19 cellular contexts compared by ENCODE assay signal in the genomic region with DNA sequence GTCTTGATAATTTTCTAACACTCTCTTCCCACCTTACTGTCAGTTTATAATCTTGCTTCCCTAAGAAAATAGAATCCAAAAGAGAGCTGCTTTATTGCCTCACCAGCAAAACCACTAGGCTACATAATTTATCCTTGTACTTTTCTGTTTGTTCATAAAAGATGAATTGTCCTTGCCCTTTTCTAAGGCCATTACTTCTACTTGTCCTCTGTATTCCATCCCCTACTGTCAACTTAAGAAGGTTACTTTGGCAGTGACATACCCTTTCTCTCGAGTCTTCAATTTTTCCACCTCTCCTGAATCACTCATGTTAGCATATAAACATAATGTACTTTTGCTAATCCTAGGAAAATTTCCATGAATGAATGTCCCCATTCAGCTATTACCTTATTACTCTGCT.
"Had no signal": no experiment of that assay in that cellular context is flagged by ENCODE, and none has a peak within 500 bp of the region (broad histone marks: within the 10 kb centered on the region; RNA-seq: fewer than 3 reads in every experiment).

No MANE protein-coding gene starts in this region.

- H3K4me1 Mint-ChIP-seq: nephron had no signal

- ATAC-seq: activated CD8-positive, alpha-beta memory T cell treated with anti-CD3 and anti-CD28 coated beads, Interleukin-2, amount 10 ng/mL, durations not matched to agents 7 days and 5 days; esophagus mucosa; gastrocnemius medialis; heart right ventricle; mucosa of descending colon; stimulated activated memory B cell treated with anti-CD40 and anti-IgM and Interleukin-4, amounts not matched to agents 10 μg/mL and 1 μg/mL and 100 μg/mL, for 72 hours had no signal

- H3K27ac Mint-ChIP-seq: activated CD8-positive, alpha-beta memory T cell treated with anti-CD3 and anti-CD28 coated beads, Interleukin-2, amount 10 ng/mL, durations not matched to agents 7 days and 5 days; activated naive CD4-positive, alpha-beta T cell treated with anti-CD3 and anti-CD28 coated beads, Interleukin-2, amount 10 ng/mL, durations not matched to agents 7 days and 5 days; dendritic cell treated with granulocyte-macrophage colony-stimulating factor and Interleukin-4, amounts not matched to agents 40 ng/mL and 50 ng/mL, for 4 days; nephron; stimulated activated memory B cell treated with anti-CD40 and anti-IgM and Interleukin-4, amounts not matched to agents 10 μg/mL and 1 μg/mL and 100 μg/mL, for 72 hours; T-helper 1 cell treated with Interleukin-12 subunit alpha and Interleukin-12 subunit beta and Interleukin-4 antibody, amounts not matched to agents 30 μg/mL and 1 μg/mL, for 36 hours had no signal

- DNase-seq: activated CD4-positive, alpha-beta T cell treated with anti-CD3 and anti-CD28 coated beads, Interleukin-2, amount 50 U/mL, for 48 hours; activated CD8-positive, alpha-beta memory T cell treated with anti-CD3 and anti-CD28 coated beads, Interleukin-2, amount 10 ng/mL, durations not matched to agents 7 days and 5 days; activated effector memory CD4-positive, alpha-beta T cell treated with Interleukin-2 at 50 U/mL for 16 hours; activated naive CD4-positive, alpha-beta T cell treated with anti-CD3 and anti-CD28 coated beads, Interleukin-2, amount 10 ng/mL, durations not matched to agents 7 days and 5 days; effector CD8-positive, alpha-beta T cell; gastrocnemius medialis; heart right ventricle; immature natural killer cell; kidney glomerular epithelial cell; left ventricle myocardium inferior; mucosa of descending colon; sigmoid colon; stimulated activated CD4-positive, alpha-beta T cell treated with anti-CD3 and anti-CD28 coated beads, Interleukin-4, amount 100 ng/mL, for 24 hours; tibial artery had no signal

- H3K9me3 Mint-ChIP-seq: activated naive CD4-positive, alpha-beta T cell treated with anti-CD3 and anti-CD28 coated beads, Interleukin-2, amount 10 ng/mL, durations not matched to agents 7 days and 5 days; dendritic cell treated with granulocyte-macrophage colony-stimulating factor and Interleukin-4, amounts not matched to agents 40 ng/mL and 50 ng/mL, for 4 days; stimulated activated memory B cell treated with anti-CD40 and anti-IgM and Interleukin-4, amounts not matched to agents 10 μg/mL and 1 μg/mL and 100 μg/mL, for 72 hours had no signal

- H3K27ac ChIP-seq: gastrocnemius medialis, heart right ventricle, left ventricle myocardium inferior, sigmoid colon, tibial artery had no signal

- H3K4me3 Mint-ChIP-seq: activated CD8-positive, alpha-beta memory T cell treated with anti-CD3 and anti-CD28 coated beads, Interleukin-2, amount 10 ng/mL, durations not matched to agents 7 days and 5 days; activated naive CD4-positive, alpha-beta T cell treated with anti-CD3 and anti-CD28 coated beads, Interleukin-2, amount 10 ng/mL, durations not matched to agents 7 days and 5 days; dendritic cell treated with granulocyte-macrophage colony-stimulating factor and Interleukin-4, amounts not matched to agents 40 ng/mL and 50 ng/mL, for 4 days; immature natural killer cell; nephron; stimulated activated memory B cell treated with anti-CD40 and anti-IgM and Interleukin-4, amounts not matched to agents 10 μg/mL and 1 μg/mL and 100 μg/mL, for 72 hours; T-helper 1 cell treated with Interleukin-12 subunit alpha and Interleukin-12 subunit beta and Interleukin-4 antibody, amounts not matched to agents 30 μg/mL and 1 μg/mL, for 36 hours had no signal

- H3K27me3 Mint-ChIP-seq: activated CD8-positive, alpha-beta memory T cell treated with anti-CD3 and anti-CD28 coated beads, Interleukin-2, amount 10 ng/mL, durations not matched to agents 7 days and 5 days; activated naive CD4-positive, alpha-beta T cell treated with anti-CD3 and anti-CD28 coated beads, Interleukin-2, amount 10 ng/mL, durations not matched to agents 7 days and 5 days; dendritic cell treated with granulocyte-macrophage colony-stimulating factor and Interleukin-4, amounts not matched to agents 40 ng/mL and 50 ng/mL, for 4 days; stimulated activated memory B cell treated with anti-CD40 and anti-IgM and Interleukin-4, amounts not matched to agents 10 μg/mL and 1 μg/mL and 100 μg/mL, for 72 hours had no signal
